ENCODE assay signal across 14 cellular contexts in genomic region chr14:95359974-95360826, GRCh38. TPM values are rescaled to one million over a fixed set of nuclear protein-coding genes. Genes with fewer than 3 reads are reported as not detected.
DNase-seq lines count a peak whose midpoint lies in the region; ATAC-seq, FAIRE-seq and TF ChIP-seq lines count a peak whose summit lies in the region.
"Had no signal": no experiment of that assay in that cellular context is flagged by ENCODE, and none has a peak within 500 bp of the region (broad histone marks: within the 10 kb centered on the region; RNA-seq: fewer than 3 reads in every experiment).

No MANE protein-coding gene starts in this region.

- TF ChIP-seq POLR2A in right lobe of liver (IDR thresholded peaks at IDR 0.05), result no peak

- intact Hi-C loops in right lobe of liver (cut with DNase I), result no loop called here

- H3K4me1 Mint-ChIP-seq in activated naive CD8-positive, alpha-beta T cell treated with anti-CD3 and anti-CD28 coated beads, Interleukin-2, amount 50 U/mL, for 24 hours, result no peaks in the 10 kb centered on the region

- no peaks in the 10 kb centered on the region for H3K36me3 Mint-ChIP-seq in activated naive CD8-positive, alpha-beta T cell treated with anti-CD3 and anti-CD28 coated beads, Interleukin-2, amount 50 U/mL, for 24 hours (ENCODE audit: low read depth)

- no peak for TF ChIP-seq CTCF in right lobe of liver (IDR thresholded peaks at IDR 0.05)

- FAIRE-seq in HTR-8/SVneo (lab: Jason Lieb, UNC), result no peak

- H3K27me3 Mint-ChIP-seq in activated naive CD8-positive, alpha-beta T cell treated with anti-CD3 and anti-CD28 coated beads, Interleukin-2, amount 50 U/mL, for 24 hours, result peaks cover 30% of the 10 kb centered on the region

- H3K36me3 ChIP-seq in right lobe of liver, result no peaks in the 10 kb centered on the region
- H3K36me3 ChIP-seq: SJCRH30, spleen had no signal

- H3K4me3 Mint-ChIP-seq in activated naive CD8-positive, alpha-beta T cell treated with anti-CD3 and anti-CD28 coated beads, Interleukin-2, amount 50 U/mL, for 24 hours, result no peak overlapping the region

- ATAC-seq in right lobe of liver (peak in 3 of 4 donors; percentile 34 to 66 (median 42)), GM21576 (IDR thresholded peaks at IDR 0.05; ENCODE audit: unreplicated experiment) (no peak), GM21360 (IDR thresholded peaks at IDR 0.05; ENCODE audit: unreplicated experiment) (no peak)
- ATAC-seq in activated naive CD8-positive, alpha-beta T cell treated with anti-CD3 and anti-CD28 coated beads, Interleukin-2, amount 50 U/mL, for 24 hours, result no peak
- ATAC-seq: activated CD4-positive, CD25-positive, alpha-beta regulatory T cell treated with anti-CD3 and anti-CD28 coated beads, Interleukin-2, amount 50 U/mL, for 24 hours had no signal

- DNase-seq in SK-MEL-5 (ENCODE audit: low read depth, low spot score) (peak; percentile 97), globus pallidus (ENCODE audit: low spot score) (peak; percentile 92), right lobe of liver (peak in 1 of 3 donors; percentile 60), superior temporal gyrus (ENCODE audit: extremely low spot score) (peak; percentile 86), HTR-8/SVneo (ENCODE audit: insufficient read length, low spot score) (no peak)
- DNase-seq in activated naive CD8-positive, alpha-beta T cell treated with anti-CD3 and anti-CD28 coated beads, Interleukin-2, amount 50 U/mL, for 24 hours, result no peak
- DNase-seq: activated naive CD4-positive, alpha-beta T cell; DMS79; NCI-H446 treated with DMSO at 0.1 percent for 48 hours; SJCRH30; spleen had no signal

- in situ Hi-C loops in SK-MEL-5 (cut with HindIII; ENCODE audit: low pct_unique_long_range_greater_than_20kb, low sequenced_read_pairs), result no loop called here

- H3K27ac ChIP-seq in right lobe of liver, result peak overlapping the region in 1 of 3 donors; percentile 37
- H3K27ac ChIP-seq: SJCRH30, spleen had no signal

- H3K9me3 ChIP-seq in right lobe of liver, result no peaks in the 10 kb centered on the region
- H3K9me3 ChIP-seq: SJCRH30 had no signal

- H3K27ac Mint-ChIP-seq in activated naive CD8-positive, alpha-beta T cell treated with anti-CD3 and anti-CD28 coated beads, Interleukin-2, amount 50 U/mL, for 24 hours, result no peak overlapping the region

- WGBS in right lobe of liver (ENCODE audit: insufficient coverage, low coverage, low lambda C conversion rate, missing lambda C conversion rate), result 37% methylated on average over 6 of the region's 47 CpGs

- H3K27me3 ChIP-seq in right lobe of liver, result no peaks in the 10 kb centered on the region
- H3K27me3 ChIP-seq: SJCRH30 had no signal

- H3K4me3 ChIP-seq in right lobe of liver, result no peak overlapping the region
- H3K4me3 ChIP-seq: SJCRH30 had no signal

- no peaks in the 10 kb centered on the region for H3K9me3 Mint-ChIP-seq in activated naive CD8-positive, alpha-beta T cell treated with anti-CD3 and anti-CD28 coated beads, Interleukin-2, amount 50 U/mL, for 24 hours

- peaks cover 0 to 18% (median 6%) of the 10 kb centered on the region in 4 donors for H3K4me1 ChIP-seq in right lobe of liver

RNA-seq across cellular contexts. Expression of gene CLMN, which starts 40.5 kb away (rescaled TPM):
- total RNA-seq in SK-MEL-5 (2014; rRNA removed; shearing (Covaris generic)), result 19.5 and 24.0 TPM in 2 replicates
- 24.9 and 32.6 TPM in 2 replicates for polyA plus RNA-seq in SK-MEL-5 (2015; cell fraction: cytosol; rRNA removed)
- 101 and 143 TPM in 2 replicates for polyA plus RNA-seq in SK-MEL-5 (2015; cell fraction: nucleus; rRNA removed)
- total RNA-seq in right lobe of liver, result 10 to 100 TPM; 18.4 to 91.8 (median 47.8) TPM

Comparison
In these comparisons a context has a peak if more than half of its experiments do, and no peak if none do; other contexts are left out.
1. DNase-seq: peak in SK-MEL-5 (single experiment), globus pallidus (single experiment) and superior temporal gyrus (single experiment); none in activated naive CD8-positive, alpha-beta T cell treated with anti-CD3 and anti-CD28 coated beads, Interleukin-2, amount 50 U/mL, for 24 hours (single experiment) and HTR-8/SVneo (single experiment).
2. ATAC-seq: peak in right lobe of liver (3 of 4); none in activated naive CD8-positive, alpha-beta T cell treated with anti-CD3 and anti-CD28 coated beads, Interleukin-2, amount 50 U/mL, for 24 hours (single experiment), GM21576 (single experiment) and GM21360 (single experiment).